1 cellular context compared by ENCODE assay signal in the genomic region with DNA sequence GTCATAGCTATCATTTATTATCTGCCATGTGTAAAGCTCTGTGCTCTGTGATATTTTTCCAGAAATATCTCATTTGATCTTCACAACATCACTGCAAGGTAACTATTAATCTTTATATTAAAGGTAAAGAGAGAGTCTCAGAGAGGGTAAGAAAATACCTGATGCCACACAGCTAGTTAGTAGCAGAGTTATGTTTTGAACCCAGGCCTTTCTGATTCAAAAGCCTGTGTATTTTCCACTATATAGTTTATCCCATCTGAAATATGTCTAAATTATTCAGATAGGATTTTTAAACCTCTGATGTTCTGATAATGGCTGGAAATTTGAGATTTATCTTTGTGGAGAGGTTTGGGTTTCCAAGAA.
TF ChIP-seq lines count a peak whose summit lies in the region.

No MANE protein-coding gene starts in this region.

TF ChIP-seq in liver, 16 proteins besides CTCF, POLR2A, EP300 and RAD21:
- TF ChIP-seq, protein P1, sequence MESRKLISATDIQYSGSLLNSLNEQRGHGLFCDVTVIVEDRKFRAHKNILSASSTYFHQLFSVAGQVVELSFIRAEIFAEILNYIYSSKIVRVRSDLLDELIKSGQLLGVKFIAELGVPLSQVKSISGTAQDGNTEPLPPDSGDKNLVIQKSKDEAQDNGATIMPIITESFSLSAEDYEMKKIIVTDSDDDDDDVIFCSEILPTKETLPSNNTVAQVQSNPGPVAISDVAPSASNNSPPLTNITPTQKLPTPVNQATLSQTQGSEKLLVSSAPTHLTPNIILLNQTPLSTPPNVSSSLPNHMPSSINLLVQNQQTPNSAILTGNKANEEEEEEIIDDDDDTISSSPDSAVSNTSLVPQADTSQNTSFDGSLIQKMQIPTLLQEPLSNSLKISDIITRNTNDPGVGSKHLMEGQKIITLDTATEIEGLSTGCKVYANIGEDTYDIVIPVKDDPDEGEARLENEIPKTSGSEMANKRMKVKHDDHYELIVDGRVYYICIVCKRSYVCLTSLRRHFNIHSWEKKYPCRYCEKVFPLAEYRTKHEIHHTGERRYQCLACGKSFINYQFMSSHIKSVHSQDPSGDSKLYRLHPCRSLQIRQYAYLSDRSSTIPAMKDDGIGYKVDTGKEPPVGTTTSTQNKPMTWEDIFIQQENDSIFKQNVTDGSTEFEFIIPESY (IDR thresholded peaks at IDR 0.05): no peak
- TF ChIP-seq, protein P2, sequence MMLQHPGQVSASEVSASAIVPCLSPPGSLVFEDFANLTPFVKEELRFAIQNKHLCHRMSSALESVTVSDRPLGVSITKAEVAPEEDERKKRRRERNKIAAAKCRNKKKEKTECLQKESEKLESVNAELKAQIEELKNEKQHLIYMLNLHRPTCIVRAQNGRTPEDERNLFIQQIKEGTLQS (IDR thresholded peaks at IDR 0.05): no peak
- TF ChIP-seq FOXA2 (IDR thresholded peaks at IDR 0.05): no peak
- TF ChIP-seq HNF4G (IDR thresholded peaks at IDR 0.05): no peak
- TF ChIP-seq HNF4A (conservative IDR thresholded peaks at IDR 0.05): no peak
- TF ChIP-seq SP1 (IDR thresholded peaks at IDR 0.05): no peak
- no peak for TF ChIP-seq NR2F2 (IDR thresholded peaks at IDR 0.05)
- TF ChIP-seq, protein P3, sequence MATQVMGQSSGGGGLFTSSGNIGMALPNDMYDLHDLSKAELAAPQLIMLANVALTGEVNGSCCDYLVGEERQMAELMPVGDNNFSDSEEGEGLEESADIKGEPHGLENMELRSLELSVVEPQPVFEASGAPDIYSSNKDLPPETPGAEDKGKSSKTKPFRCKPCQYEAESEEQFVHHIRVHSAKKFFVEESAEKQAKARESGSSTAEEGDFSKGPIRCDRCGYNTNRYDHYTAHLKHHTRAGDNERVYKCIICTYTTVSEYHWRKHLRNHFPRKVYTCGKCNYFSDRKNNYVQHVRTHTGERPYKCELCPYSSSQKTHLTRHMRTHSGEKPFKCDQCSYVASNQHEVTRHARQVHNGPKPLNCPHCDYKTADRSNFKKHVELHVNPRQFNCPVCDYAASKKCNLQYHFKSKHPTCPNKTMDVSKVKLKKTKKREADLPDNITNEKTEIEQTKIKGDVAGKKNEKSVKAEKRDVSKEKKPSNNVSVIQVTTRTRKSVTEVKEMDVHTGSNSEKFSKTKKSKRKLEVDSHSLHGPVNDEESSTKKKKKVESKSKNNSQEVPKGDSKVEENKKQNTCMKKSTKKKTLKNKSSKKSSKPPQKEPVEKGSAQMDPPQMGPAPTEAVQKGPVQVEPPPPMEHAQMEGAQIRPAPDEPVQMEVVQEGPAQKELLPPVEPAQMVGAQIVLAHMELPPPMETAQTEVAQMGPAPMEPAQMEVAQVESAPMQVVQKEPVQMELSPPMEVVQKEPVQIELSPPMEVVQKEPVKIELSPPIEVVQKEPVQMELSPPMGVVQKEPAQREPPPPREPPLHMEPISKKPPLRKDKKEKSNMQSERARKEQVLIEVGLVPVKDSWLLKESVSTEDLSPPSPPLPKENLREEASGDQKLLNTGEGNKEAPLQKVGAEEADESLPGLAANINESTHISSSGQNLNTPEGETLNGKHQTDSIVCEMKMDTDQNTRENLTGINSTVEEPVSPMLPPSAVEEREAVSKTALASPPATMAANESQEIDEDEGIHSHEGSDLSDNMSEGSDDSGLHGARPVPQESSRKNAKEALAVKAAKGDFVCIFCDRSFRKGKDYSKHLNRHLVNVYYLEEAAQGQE (IDR thresholded peaks at IDR 0.05): no peak
- TF ChIP-seq YY1 (IDR thresholded peaks at IDR 0.05): no peak
- TF ChIP-seq FOXA1 (IDR thresholded peaks at IDR 0.05): no peak
- no peak for TF ChIP-seq TAF1 (conservative IDR thresholded peaks at IDR 0.05)
- TF ChIP-seq GABPA (IDR thresholded peaks at IDR 0.05 in 1 of 2, conservative IDR thresholded peaks at IDR 0.05 in 1 of 2): no peak
- no peak for TF ChIP-seq JUND (IDR thresholded peaks at IDR 0.05)
- TF ChIP-seq, protein P4, sequence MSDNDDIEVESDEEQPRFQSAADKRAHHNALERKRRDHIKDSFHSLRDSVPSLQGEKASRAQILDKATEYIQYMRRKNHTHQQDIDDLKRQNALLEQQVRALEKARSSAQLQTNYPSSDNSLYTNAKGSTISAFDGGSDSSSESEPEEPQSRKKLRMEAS (IDR thresholded peaks at IDR 0.05): no peak
